ENCODE assay signal across 16 cellular contexts in the genomic region with DNA sequence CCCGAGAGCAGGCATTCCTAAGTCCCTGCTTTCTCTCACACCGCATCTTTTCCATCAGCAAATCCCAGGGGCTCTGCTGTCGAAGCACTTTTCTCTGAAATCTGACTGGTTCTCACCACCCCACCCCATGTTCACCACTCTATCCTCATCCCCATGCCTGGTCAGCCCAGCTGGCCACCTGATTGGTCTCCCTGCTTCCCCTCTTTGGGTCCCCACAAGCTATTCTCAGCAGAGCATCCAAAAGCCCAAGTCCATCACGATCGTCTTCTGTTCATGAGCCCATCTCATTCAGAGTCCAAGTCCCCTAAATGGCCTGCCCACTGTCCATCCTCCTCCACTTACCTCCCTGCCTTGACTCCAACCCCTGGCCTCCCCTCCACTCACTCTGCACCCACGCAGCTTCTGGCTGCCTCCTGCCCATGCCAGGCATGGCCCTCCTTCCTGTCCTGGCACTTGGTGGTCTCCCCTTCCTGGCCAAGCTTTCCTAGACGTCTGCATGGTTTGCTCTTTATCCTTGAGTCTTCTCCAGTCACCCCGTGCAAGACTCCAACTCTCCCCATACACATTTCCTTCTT.
A peak's percentile ranks its signal among the peaks of the same experiment; 100 is the strongest.
DNase-seq lines count a peak whose midpoint lies in the region; ATAC-seq and TF ChIP-seq lines count a peak whose summit lies in the region.
"Had no signal": no experiment of that assay in that cellular context is flagged by ENCODE, and none has a peak within 500 bp of the region (broad histone marks: within the 10 kb centered on the region; RNA-seq: fewer than 3 reads in every experiment).

No MANE protein-coding gene starts in this region.

- H3K9me3 ChIP-seq in MM.1S (replicated peaks; ENCODE audit: insufficient read depth, low read length) = no peaks in the 10 kb centered on the region
- H3K9me3 ChIP-seq: HAP-1, pancreas had no signal

- no peaks in the 10 kb centered on the region for H3F3A ChIP-seq in MM.1S (ENCODE audit: insufficient read depth, low read length)

- no peaks in the 10 kb centered on the region for H3K36me3 ChIP-seq in MM.1S (replicated peaks; ENCODE audit: insufficient read depth, low read length)
- H3K36me3 ChIP-seq: HAP-1, pancreas had no signal

- no peak for TF ChIP-seq CTCF in MM.1S (IDR thresholded peaks at IDR 0.05; ENCODE audit: low read length)

- H3K27ac ChIP-seq in MM.1S (ENCODE audit: low read length) = no peak overlapping the region
- H3K27ac ChIP-seq: KMS-11, PC-9, WERI-Rb-1 had no signal

- peaks cover 13% of the 10 kb centered on the region; the same call in 1 of the 2 replicates for H3K4me1 ChIP-seq in MM.1S (ENCODE audit: low read length)

- peak overlapping the region; percentile 6 for H3K4me3 Mint-ChIP-seq in activated naive CD4-positive, alpha-beta T cell treated with anti-CD3 and anti-CD28 coated beads, Interleukin-2, amount 10 ng/mL, durations not matched to agents 7 days and 5 days
- peak overlapping the region; percentile 4 to 8 for H3K4me3 Mint-ChIP-seq in effector memory CD8-positive, alpha-beta T cell
- H3K4me3 Mint-ChIP-seq in stimulated activated naive CD8-positive, alpha-beta T cell treated with anti-CD3 and anti-CD28 coated beads, Interleukin-15, amount 100 ng/mL, for 72 hours = peak overlapping the region; percentile 84 to 85

- DNase-seq in activated naive CD4-positive, alpha-beta T cell treated with anti-CD3 and anti-CD28 coated beads, Interleukin-2, amount 10 ng/mL, durations not matched to agents 7 days and 5 days = peak; percentile 3
- no peak for DNase-seq in activated naive CD4-positive, alpha-beta T cell treated with anti-CD3 and anti-CD28 coated beads, Interleukin-2, amount 50 U/mL, for 16 hours
- no peak for DNase-seq in MM.1S
- no peak for DNase-seq in effector memory CD8-positive, alpha-beta T cell
- DNase-seq in stimulated activated naive CD8-positive, alpha-beta T cell treated with anti-CD3 and anti-CD28 coated beads, Interleukin-15, amount 100 ng/mL, for 72 hours = no peak
- no peak for DNase-seq in midbrain (lab: John Stamatoyannopoulos, UW)
- DNase-seq: NCI-H1694 treated with DMSO at 0.1 percent for 48 hours; NCI-H510A treated with DMSO at 0.1 percent for 48 hours; PC-9; stimulated activated CD4-positive, alpha-beta T cell treated with anti-CD3 and anti-CD28 coated beads, Interleukin-12 subunit alpha, Interleukin-12 subunit beta, amount 100 ng/mL, for 4 hours had no signal

- H2AFZ ChIP-seq in MM.1S (ENCODE audit: low read length) = no peak overlapping the region

- H3K4me1 Mint-ChIP-seq in activated naive CD4-positive, alpha-beta T cell treated with anti-CD3 and anti-CD28 coated beads, Interleukin-2, amount 10 ng/mL, durations not matched to agents 7 days and 5 days = peaks cover 48% of the 10 kb centered on the region
- peaks cover 39 to 43% of the 10 kb centered on the region in 2 donors for H3K4me1 Mint-ChIP-seq in effector memory CD8-positive, alpha-beta T cell (ENCODE audit: low read depth in 2 of 2)
- H3K4me1 Mint-ChIP-seq in stimulated activated naive CD8-positive, alpha-beta T cell treated with anti-CD3 and anti-CD28 coated beads, Interleukin-15, amount 100 ng/mL, for 72 hours = peaks cover 55% of the 10 kb centered on the region

- no peaks in the 10 kb centered on the region for H4K20me1 ChIP-seq in MM.1S (ENCODE audit: insufficient read depth, low read length)

- H3K36me3 Mint-ChIP-seq in activated naive CD4-positive, alpha-beta T cell treated with anti-CD3 and anti-CD28 coated beads, Interleukin-2, amount 10 ng/mL, durations not matched to agents 7 days and 5 days = peaks cover 6% of the 10 kb centered on the region
- H3K36me3 Mint-ChIP-seq in effector memory CD8-positive, alpha-beta T cell (ENCODE audit: insufficient read depth) = peaks cover 28% of the 10 kb centered on the region

- H3K9me3 Mint-ChIP-seq in activated naive CD4-positive, alpha-beta T cell treated with anti-CD3 and anti-CD28 coated beads, Interleukin-2, amount 10 ng/mL, durations not matched to agents 7 days and 5 days = no peaks in the 10 kb centered on the region
- H3K9me3 Mint-ChIP-seq in effector memory CD8-positive, alpha-beta T cell = no peaks in the 10 kb centered on the region
- H3K9me3 Mint-ChIP-seq in stimulated activated naive CD8-positive, alpha-beta T cell treated with anti-CD3 and anti-CD28 coated beads, Interleukin-15, amount 100 ng/mL, for 72 hours = no peaks in the 10 kb centered on the region

- no peak overlapping the region for H3K9ac ChIP-seq in MM.1S (ENCODE audit: low read length)
- H3K9ac ChIP-seq: KMS-11 had no signal

- no peak overlapping the region for H3K27ac Mint-ChIP-seq in activated naive CD4-positive, alpha-beta T cell treated with anti-CD3 and anti-CD28 coated beads, Interleukin-2, amount 10 ng/mL, durations not matched to agents 7 days and 5 days
- H3K27ac Mint-ChIP-seq in effector memory CD8-positive, alpha-beta T cell = no peak overlapping the region
- no peak overlapping the region for H3K27ac Mint-ChIP-seq in stimulated activated naive CD8-positive, alpha-beta T cell treated with anti-CD3 and anti-CD28 coated beads, Interleukin-15, amount 100 ng/mL, for 72 hours

- H3K4me3 ChIP-seq in MM.1S (ENCODE audit: low read length) = no peak overlapping the region

- CTCF ChIA-PET in activated naive CD4-positive, alpha-beta T cell treated with anti-CD3 and anti-CD28 coated beads, Interleukin-2, amount 10 ng/mL, durations not matched to agents 7 days and 5 days (lab: Charles Lee) = interaction anchor here (0.7 to 1.9 kb wide), 2 partner anchors 11 to 44 kb away, joined by 3 to 5 read pairs; no protein-coding TSS in a partner anchor

- no peaks in the 10 kb centered on the region for H3K9me2 ChIP-seq in MM.1S (replicated peaks; ENCODE audit: insufficient read depth, low read length)

- peaks cover 33% of the 10 kb centered on the region for H3K27me3 ChIP-seq in MM.1S (replicated peaks; ENCODE audit: insufficient read depth, low read length)
- H3K27me3 ChIP-seq: pancreas had no signal

- H3K4me2 ChIP-seq in MM.1S (ENCODE audit: low read depth, low read length) = peak overlapping the region; percentile 96; the same call in 1 of the 2 replicates

- peaks cover 28% of the 10 kb centered on the region for H3K79me2 ChIP-seq in MM.1S (ENCODE audit: low read length)

- ATAC-seq in effector memory CD8-positive, alpha-beta T cell (replicated peaks) = no peak
- no peak for ATAC-seq in stimulated activated naive CD8-positive, alpha-beta T cell treated with anti-CD3 and anti-CD28 coated beads, Interleukin-15, amount 100 ng/mL, for 72 hours
- ATAC-seq in activated CD4-positive, CD25-positive, alpha-beta regulatory T cell treated with anti-CD3 and anti-CD28 coated beads, Interleukin-2, amount 50 U/mL, for 24 hours = no peak
- ATAC-seq in GM21825 (IDR thresholded peaks at IDR 0.05; ENCODE audit: unreplicated experiment) = no peak

- H3K27me3 Mint-ChIP-seq in activated naive CD4-positive, alpha-beta T cell treated with anti-CD3 and anti-CD28 coated beads, Interleukin-2, amount 10 ng/mL, durations not matched to agents 7 days and 5 days = peaks cover 25% of the 10 kb centered on the region
- H3K27me3 Mint-ChIP-seq in effector memory CD8-positive, alpha-beta T cell = peaks cover 9% of the 10 kb centered on the region in 2 donors
- peaks cover 16% of the 10 kb centered on the region for H3K27me3 Mint-ChIP-seq in stimulated activated naive CD8-positive, alpha-beta T cell treated with anti-CD3 and anti-CD28 coated beads, Interleukin-15, amount 100 ng/mL, for 72 hours

Comparison
In these comparisons a context has a peak if more than half of its experiments do, and no peak if none do; other contexts are left out.
1. H3K4me3 Mint-ChIP-seq: peak in every context shown above with its lines; median percentile 84 in stimulated activated naive CD8-positive, alpha-beta T cell treated with anti-CD3 and anti-CD28 coated beads, Interleukin-15, amount 100 ng/mL, for 72 hours; 6 in activated naive CD4-positive, alpha-beta T cell treated with anti-CD3 and anti-CD28 coated beads, Interleukin-2, amount 10 ng/mL, durations not matched to agents 7 days and 5 days; 6 in effector memory CD8-positive, alpha-beta T cell.